1 cellular context compared by ENCODE assay signal in genomic region chr5:89988129-89988528, GRCh38.
TF ChIP-seq lines count a peak whose summit lies in the region.

No MANE protein-coding gene starts in this region.

TF ChIP-seq in H1, 55 proteins besides CTCF, POLR2A, EP300 and RAD21 (continued from another document):
- peak; percentile 67 for TF ChIP-seq CHD7 (IDR thresholded peaks at IDR 0.05; ENCODE audit: insufficient replicate concordance, low read length)
